In the genomic region with DNA sequence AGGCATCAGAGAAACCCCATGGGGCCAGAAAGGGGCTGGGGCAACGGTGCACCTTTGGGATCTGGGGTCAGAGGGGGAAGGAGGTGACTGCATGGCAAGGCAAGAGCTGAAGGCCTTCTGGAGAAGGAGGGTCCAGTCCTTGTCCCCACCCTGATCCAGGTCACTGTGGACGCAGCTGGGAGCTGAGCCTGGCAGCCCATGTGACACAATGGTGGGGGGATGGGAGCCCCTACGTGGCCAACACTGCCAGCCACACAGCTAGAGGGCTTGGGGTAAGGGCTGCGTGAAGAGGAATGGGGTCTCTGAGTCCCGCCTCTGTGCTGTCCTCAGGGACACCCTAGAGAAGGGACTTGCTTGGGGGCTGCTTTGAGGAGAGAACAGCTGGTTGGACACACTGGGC, we compare ENCODE assay signal across 9 cellular contexts. TPM values are rescaled to one million over a fixed set of nuclear protein-coding genes. Genes with fewer than 3 reads are reported as not detected.
"Had no signal": no experiment of that assay in that cellular context is flagged by ENCODE, and none has a peak within 500 bp of the region (broad histone marks: within the 10 kb centered on the region; RNA-seq: fewer than 3 reads in every experiment).

No MANE protein-coding gene starts in this region.

RNA-seq across cellular contexts. Expression of gene SPDYE2, which starts 30.7 kb away (rescaled TPM):
- total RNA-seq: OCI-LY7, PC-3, PC-9, Peyer's patch, Right ventricle myocardium superior, RPMI7951, SJSA1, SK-MEL-5 had no signal
- polyA plus RNA-seq: SK-N-SH had no signal

RNA-seq across cellular contexts. Expression of gene UPK3BL2, which starts 38.2 kb away (rescaled TPM):
- total RNA-seq: RPMI7951 had no signal
